Comparison of ENCODE assay signal across 8 cellular contexts in the genomic region with DNA sequence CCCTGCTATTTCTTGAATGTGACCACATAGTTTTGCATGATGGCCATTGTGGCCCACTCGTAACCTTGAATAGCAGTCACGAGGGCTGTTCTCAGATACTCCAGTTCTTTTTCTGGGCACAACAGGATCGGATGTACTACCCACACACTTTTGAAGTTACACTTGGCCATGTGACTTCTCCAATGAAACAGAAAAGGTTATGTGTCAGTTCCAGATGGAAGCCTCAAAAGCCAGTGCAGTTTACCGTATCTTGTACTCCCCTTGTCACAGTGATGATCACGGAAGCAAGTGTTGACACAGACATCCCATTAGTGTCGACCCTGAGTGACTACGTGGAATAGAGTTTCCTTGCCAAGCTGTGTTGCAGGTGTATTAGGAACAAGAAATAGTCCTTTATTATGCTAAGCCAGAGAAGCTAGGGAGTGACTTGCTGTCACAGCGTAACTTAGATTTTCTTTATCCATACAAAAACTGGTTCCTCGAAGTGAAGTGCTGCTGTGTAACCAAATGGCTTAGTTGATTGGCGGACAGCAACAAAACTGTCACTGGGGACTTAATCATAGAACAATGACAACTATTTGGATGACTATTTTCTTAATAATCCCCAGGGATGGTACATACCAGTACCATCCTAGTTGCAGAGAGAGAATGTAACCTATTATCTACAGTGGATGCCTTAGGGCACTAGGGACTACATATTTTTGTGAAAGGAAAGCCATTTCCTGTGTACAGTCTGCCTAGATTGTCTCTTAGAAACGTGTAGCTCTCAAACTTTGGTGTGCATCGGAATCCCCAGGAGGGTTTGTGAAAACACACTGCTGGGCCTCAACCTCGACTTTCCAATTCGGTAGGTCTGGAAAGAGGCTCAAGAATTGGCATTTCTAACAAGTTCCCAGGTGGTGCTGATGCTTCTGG.
DNase-seq lines count a peak whose midpoint lies in the region; ATAC-seq and TF ChIP-seq lines count a peak whose summit lies in the region.

No MANE protein-coding gene starts in this region.

- H3K9me3 ChIP-seq in T-helper 17 cell (ENCODE audit: control insufficient read depth, low read length, poor library complexity, severe bottlenecking): no peaks in the 10 kb centered on the region

- H3K4me1 Mint-ChIP-seq in T-helper 17 cell: peaks cover 23% of the 10 kb centered on the region
- peaks cover 17 to 61% (median 50%) of the 10 kb centered on the region in 4 donors for H3K4me1 Mint-ChIP-seq in naive thymus-derived CD8-positive, alpha-beta T cell

- no peak overlapping the region for H3K4me3 Mint-ChIP-seq in T-helper 17 cell
- H3K4me3 Mint-ChIP-seq in naive thymus-derived CD8-positive, alpha-beta T cell: peak overlapping the region in 3 of 10 donors; percentile 6 to 20 (median 11)

- no peaks in the 10 kb centered on the region for H3K27me3 Mint-ChIP-seq in T-helper 17 cell
- peaks cover 0 to 3% (median 0%) of the 10 kb centered on the region in 5 donors for H3K27me3 Mint-ChIP-seq in naive thymus-derived CD8-positive, alpha-beta T cell

- H3K4me3 ChIP-seq in AG10803 (ENCODE audit: low read length): no peak overlapping the region

- peak; percentile 82 for ATAC-seq in GM21576 (IDR thresholded peaks at IDR 0.05; ENCODE audit: unreplicated experiment)
- no peak for ATAC-seq in T-helper 17 cell
- ATAC-seq in naive thymus-derived CD8-positive, alpha-beta T cell: no peak

- H3K27ac Mint-ChIP-seq in T-helper 17 cell: peak overlapping the region; percentile 41
- peak overlapping the region in 5 of 10 donors; percentile 31 to 67 (median 51) for H3K27ac Mint-ChIP-seq in naive thymus-derived CD8-positive, alpha-beta T cell

- no peak for TF ChIP-seq CTCF in AG10803 (conservative IDR thresholded peaks at IDR 0.05; ENCODE audit: low read length)

- H3K36me3 Mint-ChIP-seq in T-helper 17 cell (ENCODE audit: low read depth): no peaks in the 10 kb centered on the region
- H3K36me3 Mint-ChIP-seq in naive thymus-derived CD8-positive, alpha-beta T cell: no peaks in the 10 kb centered on the region

- POLR2A ChIA-PET in naive thymus-derived CD8-positive, alpha-beta T cell (lab: Charles Lee): no interaction called here

- no peaks in the 10 kb centered on the region for H3K9me3 Mint-ChIP-seq in naive thymus-derived CD8-positive, alpha-beta T cell

- DNase-seq in AG10803 (ENCODE audit: low read depth): peak; percentile 72
- DNase-seq in T-helper 17 cell: no peak
- peak; percentile 65 for DNase-seq in islet precursor cell
- DNase-seq in DMS153 (lab: John Stamatoyannopoulos, UW): no peak
- no peak for DNase-seq in naive thymus-derived CD8-positive, alpha-beta T cell
- DNase-seq in activated effector memory CD4-positive, alpha-beta T cell treated with anti-CD3 and anti-CD28 coated beads, Interleukin-2, amount 50 U/mL, for 16 hours: no peak
- DNase-seq in middle frontal gyrus (ENCODE audit: extremely low spot score, low spot score): no peak

Comparison
In these comparisons a context has a peak if more than half of its experiments do, and no peak if none do; other contexts are left out.
1. DNase-seq: peak in AG10803 (single experiment) and islet precursor cell (single experiment); none in T-helper 17 cell (0 of 3), DMS153 (single experiment), naive thymus-derived CD8-positive, alpha-beta T cell (0 of 10), activated effector memory CD4-positive, alpha-beta T cell treated with anti-CD3 and anti-CD28 coated beads, Interleukin-2, amount 50 U/mL, for 16 hours (single experiment) and middle frontal gyrus (single experiment).